22 cellular contexts compared by ENCODE assay signal in genomic region chr14:40004871-40005503, GRCh38.
DNase-seq lines count a peak whose midpoint lies in the region; ATAC-seq and TF ChIP-seq lines count a peak whose summit lies in the region.
"Had no signal": no experiment of that assay in that cellular context is flagged by ENCODE, and none has a peak within 500 bp of the region (broad histone marks: within the 10 kb centered on the region; RNA-seq: fewer than 3 reads in every experiment).

No MANE protein-coding gene starts in this region.

- ATAC-seq in PC-3 (peak; percentile 93), left lung (peak; percentile 61)
- ATAC-seq: HCT116 had no signal

- intact Hi-C loops in PC-3 (cut with micrococcal nuclease) (loop anchor here (2.0 kb wide), 1 partner anchor 214 kb away; no protein-coding TSS in a partner anchor), left lung (cut with DNase I) (no loop called here)

- TF ChIP-seq CTCF in PC-3 (conservative IDR thresholded peaks at IDR 0.05; ENCODE audit: low read depth, low read length) = no peak
- no peak for TF ChIP-seq CTCF in left lung (IDR thresholded peaks at IDR 0.05)

- no peaks in the 10 kb centered on the region for H3K27me3 Mint-ChIP-seq in T-helper 2 cell treated with Interferon-gamma antibody and Interleukin-4, amounts not matched to agents 5 μg/mL and 100 μg/mL, for 36 hours (ENCODE audit: low read depth)
- H3K27me3 Mint-ChIP-seq: CD8-positive, alpha-beta memory T cell had no signal

- H3K27ac Mint-ChIP-seq in T-helper 2 cell treated with Interferon-gamma antibody and Interleukin-4, amounts not matched to agents 5 μg/mL and 100 μg/mL, for 36 hours = no peak overlapping the region
- H3K27ac Mint-ChIP-seq: CD14-positive monocyte had no signal

- no peak overlapping the region for H3K4me3 ChIP-seq in PC-3 (ENCODE audit: low read length)
- no peak overlapping the region for H3K4me3 ChIP-seq in left lung

- H3K9ac ChIP-seq in PC-3 (ENCODE audit: low read length) = no peak overlapping the region
- H3K9ac ChIP-seq: KMS-11 had no signal

- no peak overlapping the region for H3K4me3 Mint-ChIP-seq in T-helper 2 cell treated with Interferon-gamma antibody and Interleukin-4, amounts not matched to agents 5 μg/mL and 100 μg/mL, for 36 hours
- H3K4me3 Mint-ChIP-seq: CD14-positive monocyte; CD8-positive, alpha-beta memory T cell had no signal

- H3K36me3 ChIP-seq in PC-3 (ENCODE audit: low read depth, low read length) (no peaks in the 10 kb centered on the region), left lung (no peaks in the 10 kb centered on the region)
- H3K36me3 ChIP-seq: BE2C had no signal

- POLR2A ChIA-PET in PC-3 (lab: Charles Lee; ENCODE audit: unreplicated experiment) = no interaction called here

- H3K9me3 Mint-ChIP-seq in T-helper 2 cell treated with Interferon-gamma antibody and Interleukin-4, amounts not matched to agents 5 μg/mL and 100 μg/mL, for 36 hours = no peaks in the 10 kb centered on the region

- H3K4me2 ChIP-seq in PC-3 (ENCODE audit: low read length) = no peak overlapping the region
- H3K4me2 ChIP-seq: KMS-11 had no signal

- CTCF ChIA-PET in PC-3 (lab: Charles Lee) = no interaction called here

- DNase-seq in DMS79 treated with DMSO at 0.1 percent for 48 hours (lab: John Stamatoyannopoulos, UW) (peak; percentile 79), DMS79 (lab: John Stamatoyannopoulos, UW) (no peak), DMS 273 treated with DMSO at 0.1 percent for 48 hours (lab: John Stamatoyannopoulos, UW) (peak; percentile 9), PC-3 (peak; percentile 35), left lung (no peak), NCI-H1417 treated with DMSO at 0.1 percent for 48 hours (lab: John Stamatoyannopoulos, UW) (no peak)
- DNase-seq in T-helper 2 cell treated with Interferon-gamma antibody and Interleukin-4, amounts not matched to agents 5 μg/mL and 100 μg/mL, for 36 hours (ENCODE audit: low spot score) = no peak
- DNase-seq: BE2C; CD8-positive, alpha-beta memory T cell; DMS153; IMR-90; MM.1S; NCI-H1048; NCI-H1417; NCI-H1694 treated with DMSO at 0.1 percent for 48 hours; NCI-H446; NCI-H526 treated with DMSO at 0.1 percent for 48 hours; T-helper 1 cell had no signal

- no peaks in the 10 kb centered on the region for H4K20me1 ChIP-seq in PC-3 (ENCODE audit: low read length)

- H3K79me2 ChIP-seq in PC-3 (ENCODE audit: low read length) = no peaks in the 10 kb centered on the region

- H3K9me3 ChIP-seq in PC-3 (ENCODE audit: low read length) (no peaks in the 10 kb centered on the region), left lung (no peaks in the 10 kb centered on the region)
- H3K9me3 ChIP-seq: BE2C had no signal

- H3K9me2 ChIP-seq in PC-3 (replicated peaks; ENCODE audit: low read length) = no peaks in the 10 kb centered on the region

- H3K27me3 ChIP-seq in PC-3 (ENCODE audit: low read length) (no peaks in the 10 kb centered on the region), left lung (no peaks in the 10 kb centered on the region)
- H3K27me3 ChIP-seq: BE2C had no signal

- H2AFZ ChIP-seq in PC-3 (ENCODE audit: low read length) = no peak overlapping the region

- no peaks in the 10 kb centered on the region for H3K4me1 ChIP-seq in PC-3 (ENCODE audit: insufficient read depth, low read length)
- no peaks in the 10 kb centered on the region for H3K4me1 ChIP-seq in left lung
- H3K4me1 ChIP-seq: BE2C had no signal

- H3K27ac ChIP-seq in PC-3 (ENCODE audit: low read length) (no peak overlapping the region), left lung (no peak overlapping the region)
- H3K27ac ChIP-seq: 22Rv1, KMS-11 had no signal

- BruUV-seq in PC-3 (replicated peaks; lab: Mats Ljungman, UMichigan) = no TSS peak

- H3K4me1 Mint-ChIP-seq in T-helper 2 cell treated with Interferon-gamma antibody and Interleukin-4, amounts not matched to agents 5 μg/mL and 100 μg/mL, for 36 hours (ENCODE audit: low read depth) = no peaks in the 10 kb centered on the region
- H3K4me1 Mint-ChIP-seq: CD14-positive monocyte; CD8-positive, alpha-beta memory T cell had no signal

- H3K36me3 Mint-ChIP-seq in T-helper 2 cell treated with Interferon-gamma antibody and Interleukin-4, amounts not matched to agents 5 μg/mL and 100 μg/mL, for 36 hours (ENCODE audit: low read depth) = no peaks in the 10 kb centered on the region
- H3K36me3 Mint-ChIP-seq: CD14-positive monocyte; CD8-positive, alpha-beta memory T cell had no signal

- no peaks in the 10 kb centered on the region for H3F3A ChIP-seq in PC-3 (ENCODE audit: low read length, unreplicated experiment)

Comparison
In these comparisons a context has a peak if more than half of its experiments do, and no peak if none do; other contexts are left out.
1. DNase-seq: peak in DMS79 treated with DMSO at 0.1 percent for 48 hours (single experiment), DMS 273 treated with DMSO at 0.1 percent for 48 hours (single experiment) and PC-3 (single experiment); none in DMS79 (single experiment), left lung (0 of 2), NCI-H1417 treated with DMSO at 0.1 percent for 48 hours (single experiment) and T-helper 2 cell treated with Interferon-gamma antibody and Interleukin-4, amounts not matched to agents 5 μg/mL and 100 μg/mL, for 36 hours (single experiment).